24 cellular contexts compared by ENCODE assay signal in the genomic region with DNA sequence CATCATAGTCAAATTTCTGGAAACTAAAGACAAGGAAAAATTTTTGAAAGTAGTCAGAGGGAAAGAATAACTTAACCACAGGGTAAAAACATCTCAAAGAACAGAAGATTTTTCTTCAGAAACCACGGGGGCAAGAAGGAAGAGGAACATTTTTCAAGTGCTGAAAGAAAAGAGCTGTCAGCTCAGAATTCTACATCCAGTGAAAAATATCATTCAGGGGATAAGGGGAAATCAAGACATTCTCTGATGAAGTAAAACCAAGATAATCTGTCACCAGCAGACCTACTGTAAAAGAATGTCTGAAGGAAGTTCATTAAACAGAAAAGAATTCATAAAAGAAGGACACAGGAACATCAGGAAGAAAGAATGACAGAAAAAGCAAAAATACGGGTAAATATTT.
"Had no signal": no experiment of that assay in that cellular context is flagged by ENCODE, and none has a peak within 500 bp of the region (broad histone marks: within the 10 kb centered on the region; RNA-seq: fewer than 3 reads in every experiment).

No MANE protein-coding gene starts in this region.

- H3K9ac ChIP-seq: neural progenitor cell, parathyroid adenoma had no signal

- H3K4me1 Mint-ChIP-seq: natural killer cell; stimulated activated effector memory CD8-positive, alpha-beta T cell treated with anti-CD3 and anti-CD28 coated beads, Interleukin-12 subunit alpha, Interleukin-12 subunit beta, amount 100 ng/mL, for 72 hours; stimulated activated naive CD8-positive, alpha-beta T cell treated with anti-CD3 and anti-CD28 coated beads, Interleukin-15, amount 100 ng/mL, for 72 hours had no signal

- H3K27ac ChIP-seq: epithelial cell of prostate, esophagus muscularis mucosa, gastroesophageal sphincter, neural progenitor cell, parathyroid adenoma, prostate gland, right lobe of liver, thoracic aorta, transverse colon had no signal

- H3K4me2 ChIP-seq: neural progenitor cell had no signal

- H3K36me3 ChIP-seq: esophagus muscularis mucosa, gastroesophageal sphincter, neural progenitor cell, prostate gland, right lobe of liver, thoracic aorta, transverse colon had no signal

- H3K36me3 Mint-ChIP-seq: natural killer cell; neural progenitor cell; stimulated activated effector memory CD8-positive, alpha-beta T cell treated with anti-CD3 and anti-CD28 coated beads, Interleukin-12 subunit alpha, Interleukin-12 subunit beta, amount 100 ng/mL, for 72 hours had no signal

- H3K4me3 Mint-ChIP-seq: effector memory CD8-positive, alpha-beta T cell; natural killer cell; neural progenitor cell; stimulated activated effector memory CD8-positive, alpha-beta T cell treated with anti-CD3 and anti-CD28 coated beads, Interleukin-12 subunit alpha, Interleukin-12 subunit beta, amount 100 ng/mL, for 72 hours; stimulated activated naive CD8-positive, alpha-beta T cell treated with anti-CD3 and anti-CD28 coated beads, Interleukin-15, amount 100 ng/mL, for 72 hours had no signal

- H3K4me1 ChIP-seq: neural progenitor cell, parathyroid adenoma, prostate gland had no signal

- H3K4me3 ChIP-seq: esophagus muscularis mucosa, gastroesophageal sphincter, lung, neural progenitor cell, prostate gland, right lobe of liver, thoracic aorta, transverse colon had no signal

- H3K9me3 ChIP-seq: esophagus muscularis mucosa, gastroesophageal sphincter, prostate gland, right lobe of liver, thoracic aorta, transverse colon had no signal

- DNase-seq: caudate nucleus; effector memory CD8-positive, alpha-beta T cell; foreskin fibroblast; glutamatergic neuron; kidney; left colon; left ventricle myocardium superior; mesendoderm; natural killer cell; nucleus accumbens; right lobe of liver; stimulated activated CD4-positive, alpha-beta T cell treated with anti-CD3 and anti-CD28 coated beads, Interleukin-4, amount 100 ng/mL, for 1 hour; stimulated activated CD8-positive, alpha-beta memory T cell treated with anti-CD3 and anti-CD28 coated beads, Interleukin-4, amount 100 ng/mL, for 48 hours; stimulated activated naive CD8-positive, alpha-beta T cell treated with anti-CD3 and anti-CD28 coated beads, Interleukin-15, amount 100 ng/mL, for 72 hours; transverse colon had no signal

- H3K27me3 ChIP-seq: esophagus muscularis mucosa, gastroesophageal sphincter, neural progenitor cell, right lobe of liver, transverse colon had no signal

- H3K9me3 Mint-ChIP-seq: natural killer cell; neural progenitor cell; stimulated activated effector memory CD8-positive, alpha-beta T cell treated with anti-CD3 and anti-CD28 coated beads, Interleukin-12 subunit alpha, Interleukin-12 subunit beta, amount 100 ng/mL, for 72 hours; stimulated activated naive CD8-positive, alpha-beta T cell treated with anti-CD3 and anti-CD28 coated beads, Interleukin-15, amount 100 ng/mL, for 72 hours had no signal

- H3K27ac Mint-ChIP-seq: effector memory CD8-positive, alpha-beta T cell; natural killer cell; neural progenitor cell; stimulated activated effector memory CD8-positive, alpha-beta T cell treated with anti-CD3 and anti-CD28 coated beads, Interleukin-12 subunit alpha, Interleukin-12 subunit beta, amount 100 ng/mL, for 72 hours; stimulated activated naive CD8-positive, alpha-beta T cell treated with anti-CD3 and anti-CD28 coated beads, Interleukin-15, amount 100 ng/mL, for 72 hours had no signal

- H2AFZ ChIP-seq: neural progenitor cell, parathyroid adenoma had no signal

- ATAC-seq: effector memory CD8-positive, alpha-beta T cell; gastroesophageal sphincter; left colon; left ventricle myocardium superior; natural killer cell; right lobe of liver; stimulated activated effector memory CD8-positive, alpha-beta T cell treated with anti-CD3 and anti-CD28 coated beads, Interleukin-12 subunit alpha, Interleukin-12 subunit beta, amount 100 ng/mL, for 72 hours; stimulated activated naive CD8-positive, alpha-beta T cell treated with anti-CD3 and anti-CD28 coated beads, Interleukin-15, amount 100 ng/mL, for 72 hours had no signal
